In genomic region chr22:19292262-19293230, GRCh38 we compare ENCODE assay signal across 1 cellular context.
A peak's percentile ranks its signal among the peaks of the same experiment; 100 is the strongest.
TF ChIP-seq lines count a peak whose summit lies in the region.

No MANE protein-coding gene starts in this region.

TF ChIP-seq in K562, 482 proteins besides CTCF, POLR2A, EP300 and RAD21 (continued from another document and continues in another):
- TF ChIP-seq ZNF395 (CRISPR knock-in tag; IDR thresholded peaks at IDR 0.05) (no peak; the same call in 1 of the 2 replicates), TBP (optimal IDR thresholded peaks at IDR 0.05; ENCODE audit: low read depth, low read length) (no peak), SP1 (CRISPR knock-in tag; IDR thresholded peaks at IDR 0.05) (no peak), POLR2AphosphoS5 (IDR thresholded peaks at IDR 0.05; ENCODE audit: control insufficient read depth, insufficient read depth, low read depth, low read length) (no peak), ARID3B (CRISPR knock-in tag; IDR thresholded peaks at IDR 0.05; ENCODE audit: borderline replicate concordance) (peak; percentile 90), C11orf30 (IDR thresholded peaks at IDR 0.05; ENCODE audit: low read depth) (no peak), GTF2B (IDR thresholded peaks at IDR 0.05; ENCODE audit: extremely low read depth, insufficient read length) (no peak), BRD4 (IDR thresholded peaks at IDR 0.05) (no peak), ZNF224 (CRISPR knock-in tag; IDR thresholded peaks at IDR 0.05) (no peak), BCLAF1 (IDR thresholded peaks at IDR 0.05; ENCODE audit: borderline replicate concordance in 1 of 2, control insufficient read depth in 1 of 2, low read depth in 2 of 2, low read length in 1 of 2) (no peak), HOXB6 (CRISPR knock-in tag; IDR thresholded peaks at IDR 0.05; ENCODE audit: borderline replicate concordance) (peak; percentile 41; the same call in 1 of the 2 replicates), MAFF (IDR thresholded peaks at IDR 0.05; ENCODE audit: low read length) (no peak), BACH1 (tag; IDR thresholded peaks at IDR 0.05) (no peak), CREM (IDR thresholded peaks at IDR 0.05; ENCODE audit: low read depth) (peak; percentile 7; the same call in 1 of the 2 replicates), ZNF639 (CRISPR knock-in tag; conservative IDR thresholded peaks at IDR 0.05 in 1 of 2, IDR thresholded peaks at IDR 0.05 in 1 of 2) (no peak), EHMT2 (IDR thresholded peaks at IDR 0.05) (no peak), STAG1 (CRISPR knock-in tag; IDR thresholded peaks at IDR 0.05; ENCODE audit: borderline replicate concordance) (no peak), FOXK2 (conservative IDR thresholded peaks at IDR 0.05 in 1 of 2, IDR thresholded peaks at IDR 0.05 in 1 of 2; ENCODE audit: low read depth in 2 of 2) (no peak; a peak in 1 of 4 replicates), ETV1 (tag; conservative IDR thresholded peaks at IDR 0.05; ENCODE audit: low read depth) (0 out of 2 replicates have a peak, but pooled peaks have one; percentile 10), ZNF76 (CRISPR knock-in tag; IDR thresholded peaks at IDR 0.05; ENCODE audit: borderline replicate concordance) (no peak; the same call in 1 of the 2 replicates), SRF (CRISPR knock-in tag; IDR thresholded peaks at IDR 0.05) (no peak), FOXP1 (CRISPR knock-in tag; IDR thresholded peaks at IDR 0.05) (no peak), ZBTB1 (CRISPR knock-in tag; IDR thresholded peaks at IDR 0.05; ENCODE audit: borderline replicate concordance, low read depth) (no peak), ZNF133 (CRISPR knock-in tag; IDR thresholded peaks at IDR 0.05) (no peak), SMAD1 (IDR thresholded peaks at IDR 0.05; ENCODE audit: low read depth, low read length, partially characterized antibody) (no peak), ATF7 (IDR thresholded peaks at IDR 0.05) (peak; percentile 25; the same call in 1 of the 2 replicates), ZNF253 (CRISPR knock-in tag; conservative IDR thresholded peaks at IDR 0.05) (peak; percentile 43; the same call in 1 of the 2 replicates), GATA2 (CRISPR knock-in tag; IDR thresholded peaks at IDR 0.05) (no peak), ZNF644 (tag; IDR thresholded peaks at IDR 0.05; ENCODE audit: low read depth) (no peak), TARDBP (IDR thresholded peaks at IDR 0.05) (no peak), ELF1 (tag; IDR thresholded peaks at IDR 0.05) (no peak; the same call in 1 of the 2 replicates), RBBP5 (IDR thresholded peaks at IDR 0.05; ENCODE audit: borderline replicate concordance, insufficient read depth, low read length, poor library complexity, severe bottlenecking) (peak; percentile 15), ZBED1 (IDR thresholded peaks at IDR 0.05) (no peak), HCFC1 (IDR thresholded peaks at IDR 0.05; ENCODE audit: low read depth, low read length) (no peak; the same call in 1 of the 2 replicates), YBX1 (IDR thresholded peaks at IDR 0.05) (no peak), JUND (IDR thresholded peaks at IDR 0.05; ENCODE audit: borderline replicate concordance, low read depth, low read length) (no peak), JUND (tag; IDR thresholded peaks at IDR 0.05; ENCODE audit: borderline replicate concordance, low read depth, low read length) (peak; percentile 16; the same call in 1 of the 3 replicates), ZBTB33 (CRISPR knock-in tag; IDR thresholded peaks at IDR 0.05) (peak; percentile 91; the same call in 1 of the 2 replicates), MLLT1 (IDR thresholded peaks at IDR 0.05) (peak in 1 of 2 experiments; percentile 87; a peak in 2 of 4 replicates), CREB1 (IDR thresholded peaks at IDR 0.05) (no peak), CREB1 (CRISPR knock-in tag; IDR thresholded peaks at IDR 0.05) (no peak), KLF6 (CRISPR knock-in tag; IDR thresholded peaks at IDR 0.05; ENCODE audit: borderline replicate concordance) (no peak), FUS (optimal IDR thresholded peaks at IDR 0.05; ENCODE audit: low read depth, low read length) (no peak)
- TF ChIP-seq, protein P1, sequence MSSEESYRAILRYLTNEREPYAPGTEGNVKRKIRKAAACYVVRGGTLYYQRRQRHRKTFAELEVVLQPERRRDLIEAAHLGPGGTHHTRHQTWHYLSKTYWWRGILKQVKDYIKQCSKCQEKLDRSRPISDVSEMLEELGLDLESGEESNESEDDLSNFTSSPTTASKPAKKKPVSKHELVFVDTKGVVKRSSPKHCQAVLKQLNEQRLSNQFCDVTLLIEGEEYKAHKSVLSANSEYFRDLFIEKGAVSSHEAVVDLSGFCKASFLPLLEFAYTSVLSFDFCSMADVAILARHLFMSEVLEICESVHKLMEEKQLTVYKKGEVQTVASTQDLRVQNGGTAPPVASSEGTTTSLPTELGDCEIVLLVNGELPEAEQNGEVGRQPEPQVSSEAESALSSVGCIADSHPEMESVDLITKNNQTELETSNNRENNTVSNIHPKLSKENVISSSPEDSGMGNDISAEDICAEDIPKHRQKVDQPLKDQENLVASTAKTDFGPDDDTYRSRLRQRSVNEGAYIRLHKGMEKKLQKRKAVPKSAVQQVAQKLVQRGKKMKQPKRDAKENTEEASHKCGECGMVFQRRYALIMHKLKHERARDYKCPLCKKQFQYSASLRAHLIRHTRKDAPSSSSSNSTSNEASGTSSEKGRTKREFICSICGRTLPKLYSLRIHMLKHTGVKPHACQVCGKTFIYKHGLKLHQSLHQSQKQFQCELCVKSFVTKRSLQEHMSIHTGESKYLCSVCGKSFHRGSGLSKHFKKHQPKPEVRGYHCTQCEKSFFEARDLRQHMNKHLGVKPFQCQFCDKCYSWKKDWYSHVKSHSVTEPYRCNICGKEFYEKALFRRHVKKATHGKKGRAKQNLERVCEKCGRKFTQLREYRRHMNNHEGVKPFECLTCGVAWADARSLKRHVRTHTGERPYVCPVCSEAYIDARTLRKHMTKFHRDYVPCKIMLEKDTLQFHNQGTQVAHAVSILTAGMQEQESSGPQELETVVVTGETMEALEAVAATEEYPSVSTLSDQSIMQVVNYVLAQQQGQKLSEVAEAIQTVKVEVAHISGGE (CRISPR knock-in tag; IDR thresholded peaks at IDR 0.05) = 0 out of 6 replicates have a peak, but pooled peaks of 1 of the 3 experiments have one; percentile 12
- TF ChIP-seq, protein P2, sequence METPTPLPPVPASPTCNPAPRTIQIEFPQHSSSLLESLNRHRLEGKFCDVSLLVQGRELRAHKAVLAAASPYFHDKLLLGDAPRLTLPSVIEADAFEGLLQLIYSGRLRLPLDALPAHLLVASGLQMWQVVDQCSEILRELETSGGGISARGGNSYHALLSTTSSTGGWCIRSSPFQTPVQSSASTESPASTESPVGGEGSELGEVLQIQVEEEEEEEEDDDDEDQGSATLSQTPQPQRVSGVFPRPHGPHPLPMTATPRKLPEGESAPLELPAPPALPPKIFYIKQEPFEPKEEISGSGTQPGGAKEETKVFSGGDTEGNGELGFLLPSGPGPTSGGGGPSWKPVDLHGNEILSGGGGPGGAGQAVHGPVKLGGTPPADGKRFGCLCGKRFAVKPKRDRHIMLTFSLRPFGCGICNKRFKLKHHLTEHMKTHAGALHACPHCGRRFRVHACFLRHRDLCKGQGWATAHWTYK (CRISPR knock-in tag; IDR thresholded peaks at IDR 0.05) = no peak
